Comparison of ENCODE assay signal across 12 cellular contexts in genomic region chr17:34499576-34499975, GRCh38.
DNase-seq lines count a peak whose midpoint lies in the region; ATAC-seq and TF ChIP-seq lines count a peak whose summit lies in the region.
"Had no signal": no experiment of that assay in that cellular context is flagged by ENCODE, and none has a peak within 500 bp of the region (broad histone marks: within the 10 kb centered on the region; RNA-seq: fewer than 3 reads in every experiment).

No MANE protein-coding gene starts in this region.

- no peak for ATAC-seq in stimulated activated naive CD8-positive, alpha-beta T cell treated with anti-CD3 and anti-CD28 coated beads, Interleukin-15, Interleukin-2, amounts not matched to agents 100 U/mL and 50 U/mL, for 24 hours
- ATAC-seq in stimulated activated naive CD8-positive, alpha-beta T cell treated with anti-CD3 and anti-CD28 coated beads, Interleukin-15, amount 100 ng/mL, for 72 hours = no peak
- no peak for ATAC-seq in HG03442 (IDR thresholded peaks at IDR 0.05; ENCODE audit: unreplicated experiment)
- ATAC-seq in T-helper 17 cell = no peak
- no peak for ATAC-seq in HG03025 (IDR thresholded peaks at IDR 0.05; ENCODE audit: low FRiP score, unreplicated experiment)
- ATAC-seq: activated naive CD8-positive, alpha-beta T cell treated with anti-CD3 and anti-CD28 coated beads, Interleukin-2, amount 50 U/mL, for 24 hours had no signal

- H3K27ac Mint-ChIP-seq in stimulated activated naive CD8-positive, alpha-beta T cell treated with anti-CD3 and anti-CD28 coated beads, Interleukin-15, amount 100 ng/mL, for 72 hours = no peak overlapping the region
- no peak overlapping the region for H3K27ac Mint-ChIP-seq in T-helper 17 cell
- H3K27ac Mint-ChIP-seq: activated naive CD8-positive, alpha-beta T cell treated with anti-CD3 and anti-CD28 coated beads, Interleukin-2, amount 50 U/mL, for 24 hours; CD4-positive, alpha-beta memory T cell; T-helper 1 cell treated with Interleukin-12 subunit alpha and Interleukin-12 subunit beta and Interleukin-4 antibody, amounts not matched to agents 30 μg/mL and 1 μg/mL, for 36 hours had no signal

- no peaks in the 10 kb centered on the region for H3K36me3 Mint-ChIP-seq in T-helper 17 cell (ENCODE audit: low read depth)
- H3K36me3 Mint-ChIP-seq: CD4-positive, alpha-beta memory T cell had no signal

- TF ChIP-seq CTCF in RWPE1 (conservative IDR thresholded peaks at IDR 0.05; ENCODE audit: low read depth) = no peak

- no peak overlapping the region for H3K4me3 Mint-ChIP-seq in stimulated activated naive CD8-positive, alpha-beta T cell treated with anti-CD3 and anti-CD28 coated beads, Interleukin-15, amount 100 ng/mL, for 72 hours
- H3K4me3 Mint-ChIP-seq in T-helper 17 cell = no peak overlapping the region
- H3K4me3 Mint-ChIP-seq: activated naive CD8-positive, alpha-beta T cell treated with anti-CD3 and anti-CD28 coated beads, Interleukin-2, amount 50 U/mL, for 24 hours; CD4-positive, alpha-beta memory T cell; T-helper 1 cell treated with Interleukin-12 subunit alpha and Interleukin-12 subunit beta and Interleukin-4 antibody, amounts not matched to agents 30 μg/mL and 1 μg/mL, for 36 hours had no signal

- no peaks in the 10 kb centered on the region for H3K9me3 ChIP-seq in T-helper 17 cell (ENCODE audit: control insufficient read depth, low read length, poor library complexity, severe bottlenecking)

- peaks cover 15% of the 10 kb centered on the region for H3K27me3 Mint-ChIP-seq in stimulated activated naive CD8-positive, alpha-beta T cell treated with anti-CD3 and anti-CD28 coated beads, Interleukin-15, amount 100 ng/mL, for 72 hours
- H3K27me3 Mint-ChIP-seq in T-helper 17 cell = peaks cover 54% of the 10 kb centered on the region

- H3K27ac ChIP-seq in RWPE1 = no peak overlapping the region

- POLR2A ChIA-PET in RWPE1 (lab: Yijun Ruan, JAX; ENCODE audit: low non-redundant PET) = no interaction called here

- no peaks in the 10 kb centered on the region for H3K9me3 Mint-ChIP-seq in stimulated activated naive CD8-positive, alpha-beta T cell treated with anti-CD3 and anti-CD28 coated beads, Interleukin-15, amount 100 ng/mL, for 72 hours
- H3K9me3 Mint-ChIP-seq: activated naive CD8-positive, alpha-beta T cell treated with anti-CD3 and anti-CD28 coated beads, Interleukin-2, amount 50 U/mL, for 24 hours; CD4-positive, alpha-beta memory T cell; T-helper 1 cell treated with Interleukin-12 subunit alpha and Interleukin-12 subunit beta and Interleukin-4 antibody, amounts not matched to agents 30 μg/mL and 1 μg/mL, for 36 hours had no signal

- DNase-seq in stimulated activated naive CD8-positive, alpha-beta T cell treated with anti-CD3 and anti-CD28 coated beads, Interleukin-15, Interleukin-2, amounts not matched to agents 100 U/mL and 50 U/mL, for 24 hours = peak; percentile 11
- no peak for DNase-seq in stimulated activated naive CD8-positive, alpha-beta T cell treated with anti-CD3 and anti-CD28 coated beads, Interleukin-15, amount 100 ng/mL, for 72 hours
- peak; percentile 28 for DNase-seq in RWPE1 (ENCODE audit: low spot score)
- peak; percentile 3 for DNase-seq in foreskin melanocyte
- DNase-seq in NCI-H2171 (lab: John Stamatoyannopoulos, UW) = no peak
- DNase-seq in T-helper 17 cell = no peak
- DNase-seq: activated naive CD8-positive, alpha-beta T cell treated with anti-CD3 and anti-CD28 coated beads, Interleukin-2, amount 50 U/mL, for 24 hours; CD4-positive, alpha-beta memory T cell; NCI-H1694 had no signal

- CTCF ChIA-PET in RWPE1 (lab: Yijun Ruan, JAX) = interaction anchor here (0.7 kb wide), 1 partner anchor 1649 kb away, joined by 3 read pairs; no protein-coding TSS in a partner anchor

- H3K4me1 Mint-ChIP-seq in stimulated activated naive CD8-positive, alpha-beta T cell treated with anti-CD3 and anti-CD28 coated beads, Interleukin-15, amount 100 ng/mL, for 72 hours = peaks cover 12% of the 10 kb centered on the region
- H3K4me1 Mint-ChIP-seq in T-helper 17 cell = peaks cover 1% of the 10 kb centered on the region
- H3K4me1 Mint-ChIP-seq: CD4-positive, alpha-beta memory T cell had no signal

Comparison
In these comparisons a context has a peak if more than half of its experiments do, and no peak if none do; other contexts are left out.
1. DNase-seq: peak in stimulated activated naive CD8-positive, alpha-beta T cell treated with anti-CD3 and anti-CD28 coated beads, Interleukin-15, Interleukin-2, amounts not matched to agents 100 U/mL and 50 U/mL, for 24 hours (single experiment), RWPE1 (single experiment) and foreskin melanocyte (single experiment); none in stimulated activated naive CD8-positive, alpha-beta T cell treated with anti-CD3 and anti-CD28 coated beads, Interleukin-15, amount 100 ng/mL, for 72 hours (0 of 2), NCI-H2171 (single experiment) and T-helper 17 cell (0 of 3).